Comparison of ENCODE assay signal across 1 cellular context in the genomic region with DNA sequence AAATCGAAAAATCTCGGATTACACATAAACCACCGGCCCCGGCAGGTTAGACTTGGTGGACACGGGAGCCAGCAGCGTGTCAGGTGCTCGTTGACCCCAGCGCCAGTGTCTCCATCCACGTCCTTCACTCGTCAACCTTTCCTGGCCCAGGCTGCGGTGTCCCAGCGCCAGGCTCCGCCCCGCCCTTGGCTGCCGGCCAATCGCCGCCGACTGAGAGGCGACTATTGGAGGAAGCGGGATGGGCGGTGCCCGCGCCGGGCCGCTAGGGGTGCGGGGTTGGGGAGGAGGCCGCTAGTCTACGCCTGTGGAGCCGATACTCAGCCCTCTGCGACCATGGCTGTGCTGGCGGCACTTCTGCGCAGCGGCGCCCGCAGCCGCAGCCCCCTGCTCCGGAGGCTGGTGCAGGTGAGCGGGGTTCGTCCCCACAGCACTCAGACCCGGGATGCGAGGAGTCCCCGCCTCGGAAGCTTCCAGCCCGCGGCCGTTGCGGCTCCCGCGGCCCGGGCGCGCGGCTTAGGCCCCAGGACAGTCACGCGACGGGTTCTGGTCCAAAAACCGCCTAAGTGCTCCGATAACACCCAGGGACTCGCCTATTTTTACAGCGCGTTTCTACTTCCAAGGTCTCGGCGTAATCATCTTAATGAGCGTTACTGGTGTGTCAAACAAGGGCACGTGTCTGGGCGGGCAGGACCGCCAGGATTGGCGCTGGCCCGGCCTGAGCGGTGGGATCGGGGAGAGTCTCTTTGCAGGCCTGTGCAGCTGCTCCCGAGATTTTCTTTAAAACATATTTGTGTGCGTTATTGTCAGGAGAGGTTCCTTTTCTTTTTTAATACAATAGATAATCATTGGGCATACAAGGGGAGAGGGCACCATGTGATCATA.
TF ChIP-seq lines count a peak whose summit lies in the region.

TSS of gene ACAT1 (plus strand) at position 294 of the 882 bp plus-strand sequence. CDS start at position 334, 40 bp downstream.

TF ChIP-seq in HepG2, 621 proteins besides CTCF, POLR2A, EP300 and RAD21 (continued from another document and continues in another):
- TF ChIP-seq, protein P1, sequence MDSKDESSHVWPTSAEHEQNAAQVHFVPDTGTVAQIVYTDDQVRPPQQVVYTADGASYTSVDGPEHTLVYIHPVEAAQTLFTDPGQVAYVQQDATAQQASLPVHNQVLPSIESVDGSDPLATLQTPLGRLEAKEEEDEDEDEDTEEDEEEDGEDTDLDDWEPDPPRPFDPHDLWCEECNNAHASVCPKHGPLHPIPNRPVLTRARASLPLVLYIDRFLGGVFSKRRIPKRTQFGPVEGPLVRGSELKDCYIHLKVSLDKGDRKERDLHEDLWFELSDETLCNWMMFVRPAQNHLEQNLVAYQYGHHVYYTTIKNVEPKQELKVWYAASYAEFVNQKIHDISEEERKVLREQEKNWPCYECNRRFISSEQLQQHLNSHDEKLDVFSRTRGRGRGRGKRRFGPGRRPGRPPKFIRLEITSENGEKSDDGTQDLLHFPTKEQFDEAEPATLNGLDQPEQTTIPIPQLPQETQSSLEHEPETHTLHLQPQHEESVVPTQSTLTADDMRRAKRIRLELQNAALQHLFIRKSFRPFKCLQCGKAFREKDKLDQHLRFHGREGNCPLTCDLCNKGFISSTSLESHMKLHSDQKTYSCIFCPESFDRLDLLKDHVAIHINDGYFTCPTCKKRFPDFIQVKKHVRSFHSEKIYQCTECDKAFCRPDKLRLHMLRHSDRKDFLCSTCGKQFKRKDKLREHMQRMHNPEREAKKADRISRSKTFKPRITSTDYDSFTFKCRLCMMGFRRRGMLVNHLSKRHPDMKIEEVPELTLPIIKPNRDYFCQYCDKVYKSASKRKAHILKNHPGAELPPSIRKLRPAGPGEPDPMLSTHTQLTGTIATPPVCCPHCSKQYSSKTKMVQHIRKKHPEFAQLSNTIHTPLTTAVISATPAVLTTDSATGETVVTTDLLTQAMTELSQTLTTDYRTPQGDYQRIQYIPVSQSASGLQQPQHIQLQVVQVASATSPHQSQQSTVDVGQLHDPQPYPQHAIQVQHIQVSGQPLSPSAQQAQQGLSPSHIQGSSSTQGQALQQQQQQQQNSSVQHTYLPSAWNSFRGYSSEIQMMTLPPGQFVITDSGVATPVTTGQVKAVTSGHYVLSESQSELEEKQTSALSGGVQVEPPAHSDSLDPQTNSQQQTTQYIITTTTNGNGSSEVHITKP (CRISPR knock-in tag; IDR thresholded peaks at IDR 0.05; ENCODE audit: low read depth), result no peak
- TF ChIP-seq JUN (CRISPR knock-in tag; IDR thresholded peaks at IDR 0.05), result no peak; the same call in 1 of the 2 replicates
- TF ChIP-seq FOSL1 (CRISPR knock-in tag; IDR thresholded peaks at IDR 0.05; ENCODE audit: borderline replicate concordance), result no peak
- TF ChIP-seq MED8 (CRISPR knock-in tag; IDR thresholded peaks at IDR 0.05; ENCODE audit: insufficient replicate concordance), result peak; percentile 37
- TF ChIP-seq GTF3A (CRISPR knock-in tag; conservative IDR thresholded peaks at IDR 0.05), result no peak
- no peak for TF ChIP-seq ZNF562 (CRISPR knock-in tag; IDR thresholded peaks at IDR 0.05; ENCODE audit: borderline replicate concordance)
- TF ChIP-seq ZNF256 (CRISPR knock-in tag; conservative IDR thresholded peaks at IDR 0.05), result no peak; the same call in 1 of the 2 replicates
- TF ChIP-seq HNF4A (CRISPR knock-in tag; IDR thresholded peaks at IDR 0.05), result no peak; the same call in 1 of the 2 replicates
- peak; percentile 13; the same call in 1 of the 2 replicates for TF ChIP-seq ZHX1 (CRISPR knock-in tag; IDR thresholded peaks at IDR 0.05; ENCODE audit: low read depth)
- TF ChIP-seq ZNF800 (CRISPR knock-in tag; IDR thresholded peaks at IDR 0.05), result no peak
- no peak for TF ChIP-seq SMARCE1 (IDR thresholded peaks at IDR 0.05; ENCODE audit: borderline replicate concordance)
- TF ChIP-seq ZNF615 (CRISPR knock-in tag; IDR thresholded peaks at IDR 0.05; ENCODE audit: borderline replicate concordance), result no peak
- peak; percentile 75; the same call in 1 of the 2 replicates for TF ChIP-seq ZNF274 (CRISPR knock-in tag; IDR thresholded peaks at IDR 0.05)
- no peak for TF ChIP-seq SIX4 (CRISPR knock-in tag; IDR thresholded peaks at IDR 0.05)
- no peak for TF ChIP-seq SRSF4 (IDR thresholded peaks at IDR 0.05; ENCODE audit: low read depth, low read length, poor library complexity, severe bottlenecking)
- TF ChIP-seq, protein P2, sequence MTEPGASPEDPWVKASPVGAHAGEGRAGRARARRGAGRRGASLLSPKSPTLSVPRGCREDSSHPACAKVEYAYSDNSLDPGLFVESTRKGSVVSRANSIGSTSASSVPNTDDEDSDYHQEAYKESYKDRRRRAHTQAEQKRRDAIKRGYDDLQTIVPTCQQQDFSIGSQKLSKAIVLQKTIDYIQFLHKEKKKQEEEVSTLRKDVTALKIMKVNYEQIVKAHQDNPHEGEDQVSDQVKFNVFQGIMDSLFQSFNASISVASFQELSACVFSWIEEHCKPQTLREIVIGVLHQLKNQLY (CRISPR knock-in tag; IDR thresholded peaks at IDR 0.05), result no peak
- TF ChIP-seq ZNF879 (CRISPR knock-in tag; IDR thresholded peaks at IDR 0.05), result peak; percentile 87; the same call in 1 of the 2 replicates
- no peak for TF ChIP-seq PITX1 (CRISPR knock-in tag; IDR thresholded peaks at IDR 0.05)
- no peak for TF ChIP-seq ZBTB1 (CRISPR knock-in tag; IDR thresholded peaks at IDR 0.05; ENCODE audit: borderline replicate concordance)
- TF ChIP-seq GABPB1 (CRISPR knock-in tag; IDR thresholded peaks at IDR 0.05), result peak; percentile 78
- TF ChIP-seq ATF7-NPFF (CRISPR knock-in tag; IDR thresholded peaks at IDR 0.05; ENCODE audit: low read depth), result peak; percentile 77
- no peak for TF ChIP-seq ZNF136 (CRISPR knock-in tag; IDR thresholded peaks at IDR 0.05; ENCODE audit: low read depth)
- TF ChIP-seq ZBTB7B (CRISPR knock-in tag; IDR thresholded peaks at IDR 0.05), result peak; percentile 54; the same call in 1 of the 2 replicates
- no peak for TF ChIP-seq ZNF225 (CRISPR knock-in tag; IDR thresholded peaks at IDR 0.05)
- TF ChIP-seq IRF9 (CRISPR knock-in tag; IDR thresholded peaks at IDR 0.05; ENCODE audit: borderline replicate concordance), result peak; percentile 88; the same call in 1 of the 2 replicates
- TF ChIP-seq, protein P3, sequence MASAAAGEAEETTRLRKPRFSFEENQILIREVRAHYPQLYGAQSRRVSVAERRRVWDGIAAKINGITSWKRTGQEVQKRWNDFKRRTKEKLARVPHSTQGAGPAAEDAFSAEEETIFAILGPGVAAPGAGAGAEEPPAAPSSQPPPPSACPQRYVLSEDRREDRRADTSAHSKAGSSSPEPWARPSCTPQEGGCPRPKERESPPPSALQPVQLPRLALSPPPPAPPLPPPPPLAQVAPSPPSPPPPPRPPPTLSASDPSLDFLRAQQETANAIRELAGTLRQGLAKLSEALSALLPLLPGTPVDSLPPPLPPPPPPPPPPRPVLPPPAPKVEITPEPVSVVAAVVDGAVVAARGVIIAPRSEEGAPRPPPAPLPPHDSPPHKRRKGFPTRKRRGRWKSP (CRISPR knock-in tag; IDR thresholded peaks at IDR 0.05), result peak; percentile 94
- no peak for TF ChIP-seq NFE2L2 (IDR thresholded peaks at IDR 0.05; ENCODE audit: low read length)
- TF ChIP-seq, protein P4, sequence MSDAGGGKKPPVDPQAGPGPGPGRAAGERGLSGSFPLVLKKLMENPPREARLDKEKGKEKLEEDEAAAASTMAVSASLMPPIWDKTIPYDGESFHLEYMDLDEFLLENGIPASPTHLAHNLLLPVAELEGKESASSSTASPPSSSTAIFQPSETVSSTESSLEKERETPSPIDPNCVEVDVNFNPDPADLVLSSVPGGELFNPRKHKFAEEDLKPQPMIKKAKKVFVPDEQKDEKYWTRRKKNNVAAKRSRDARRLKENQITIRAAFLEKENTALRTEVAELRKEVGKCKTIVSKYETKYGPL (CRISPR knock-in tag; IDR thresholded peaks at IDR 0.05), result no peak
- TF ChIP-seq, protein P5, sequence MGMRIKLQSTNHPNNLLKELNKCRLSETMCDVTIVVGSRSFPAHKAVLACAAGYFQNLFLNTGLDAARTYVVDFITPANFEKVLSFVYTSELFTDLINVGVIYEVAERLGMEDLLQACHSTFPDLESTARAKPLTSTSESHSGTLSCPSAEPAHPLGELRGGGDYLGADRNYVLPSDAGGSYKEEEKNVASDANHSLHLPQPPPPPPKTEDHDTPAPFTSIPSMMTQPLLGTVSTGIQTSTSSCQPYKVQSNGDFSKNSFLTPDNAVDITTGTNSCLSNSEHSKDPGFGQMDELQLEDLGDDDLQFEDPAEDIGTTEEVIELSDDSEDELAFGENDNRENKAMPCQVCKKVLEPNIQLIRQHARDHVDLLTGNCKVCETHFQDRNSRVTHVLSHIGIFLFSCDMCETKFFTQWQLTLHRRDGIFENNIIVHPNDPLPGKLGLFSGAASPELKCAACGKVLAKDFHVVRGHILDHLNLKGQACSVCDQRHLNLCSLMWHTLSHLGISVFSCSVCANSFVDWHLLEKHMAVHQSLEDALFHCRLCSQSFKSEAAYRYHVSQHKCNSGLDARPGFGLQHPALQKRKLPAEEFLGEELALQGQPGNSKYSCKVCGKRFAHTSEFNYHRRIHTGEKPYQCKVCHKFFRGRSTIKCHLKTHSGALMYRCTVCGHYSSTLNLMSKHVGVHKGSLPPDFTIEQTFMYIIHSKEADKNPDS (CRISPR knock-in tag; IDR thresholded peaks at IDR 0.05), result no peak
- TF ChIP-seq GPN1 (CRISPR knock-in tag; IDR thresholded peaks at IDR 0.05; ENCODE audit: borderline replicate concordance), result no peak
- no peak for TF ChIP-seq CHD4 (IDR thresholded peaks at IDR 0.05; ENCODE audit: borderline replicate concordance, low read length)
- no peak for TF ChIP-seq SETDB1 (CRISPR knock-in tag; IDR thresholded peaks at IDR 0.05; ENCODE audit: borderline replicate concordance)
- TF ChIP-seq ZGPAT (CRISPR knock-in tag; IDR thresholded peaks at IDR 0.05), result peak; percentile 85
